Comparison of ENCODE assay signal across 21 cellular contexts in genomic region chrY:2846791-2847190, GRCh38. TPM values are rescaled to one million over a fixed set of nuclear protein-coding genes. Genes with fewer than 3 reads are reported as not detected.
"Had no signal": no experiment of that assay in that cellular context is flagged by ENCODE, and none has a peak within 500 bp of the region (broad histone marks: within the 10 kb centered on the region; RNA-seq: fewer than 3 reads in every experiment).

No MANE protein-coding gene starts in this region.

- ATAC-seq: foreskin keratinocyte; mucosa of descending colon; naive thymus-derived CD4-positive, alpha-beta T cell had no signal

- H3K9ac ChIP-seq: parathyroid adenoma had no signal

- H3K36me3 ChIP-seq: brain microvascular endothelial cell, SJCRH30 had no signal

- H3K27ac ChIP-seq: brain microvascular endothelial cell, foreskin keratinocyte, left ventricle myocardium inferior, neutrophil, parathyroid adenoma, SJCRH30, transverse colon had no signal

- H3K9me3 Mint-ChIP-seq: naive thymus-derived CD4-positive, alpha-beta T cell had no signal

- H3K9me3 ChIP-seq: left ventricle myocardium inferior, mucosa of descending colon, neutrophil, SJCRH30, transverse colon had no signal

- H3K27me3 ChIP-seq: brain microvascular endothelial cell, foreskin keratinocyte, neutrophil, SJCRH30, transverse colon had no signal

- H3K27me3 Mint-ChIP-seq: naive thymus-derived CD4-positive, alpha-beta T cell had no signal

- H3K79me2 ChIP-seq: parathyroid adenoma had no signal

- H2AFZ ChIP-seq: parathyroid adenoma had no signal

- H3K4me1 ChIP-seq: foreskin keratinocyte, parathyroid adenoma, SJCRH30 had no signal

- DNase-seq: activated CD4-positive, CD25-positive, alpha-beta regulatory T cell treated with anti-CD3 and anti-CD28 coated beads, Interleukin-2, amount 50 U/mL, for 72 hours; activated CD8-positive, alpha-beta memory T cell treated with anti-CD3 and anti-CD28 coated beads for 24 hours; activated naive CD4-positive, alpha-beta T cell; amygdala; brain microvascular endothelial cell; effector CD8-positive, alpha-beta T cell; foreskin keratinocyte; glutamatergic neuron; hypothalamus; left ventricle myocardium inferior; mucosa of descending colon; naive thymus-derived CD4-positive, alpha-beta T cell; SJCRH30; stimulated activated CD4-positive, alpha-beta T cell treated with anti-CD3 and anti-CD28 coated beads, Interleukin-12 subunit alpha, Interleukin-12 subunit beta, amount 100 ng/mL, for 4 hours; stimulated activated CD4-positive, alpha-beta T cell treated with anti-CD3 and anti-CD28 coated beads, Interleukin-2, amount 100 ng/mL, for 24 hours; substantia nigra; T1000; transverse colon had no signal

- H3K4me3 ChIP-seq: left ventricle myocardium inferior, mucosa of descending colon, SJCRH30, transverse colon had no signal

RNA-seq across cellular contexts. Expression of gene RPS4Y1, which starts 5.4 kb away (rescaled TPM):
- polyA plus RNA-seq: naive thymus-derived CD4-positive, alpha-beta T cell had no signal

RNA-seq across cellular contexts. Expression of gene SRY, which starts 59.3 kb away (rescaled TPM):
- total RNA-seq: foreskin keratinocyte; kidney epithelial cell; left ventricle myocardium inferior; mucosa of descending colon; naive thymus-derived CD4-positive, alpha-beta T cell; SJCRH30; transverse colon had no signal
- polyA plus RNA-seq: foreskin keratinocyte; naive thymus-derived CD4-positive, alpha-beta T cell had no signal
